In the genomic region with DNA sequence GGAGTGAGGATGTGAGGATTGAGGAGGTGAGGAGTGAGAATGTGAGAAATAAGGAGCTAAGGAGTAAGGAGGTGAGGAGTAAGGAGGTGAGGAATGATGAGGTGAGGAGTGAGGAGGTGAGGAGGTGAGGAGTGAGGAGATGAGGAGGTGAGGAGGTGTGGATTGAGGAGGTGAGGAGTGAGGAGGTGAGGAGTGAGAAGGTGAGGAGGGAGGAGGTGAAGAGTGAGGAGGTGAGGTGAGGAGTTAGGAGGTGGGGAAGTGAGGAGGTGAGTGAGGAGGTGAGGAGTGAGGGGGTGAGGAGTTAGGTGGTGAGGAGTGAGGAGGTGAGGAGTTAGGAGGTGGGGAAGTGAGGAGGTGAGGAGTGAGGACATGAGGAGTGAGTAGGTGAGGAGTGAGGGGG, we compare ENCODE assay signal across 1 cellular context.
TF ChIP-seq lines count a peak whose summit lies in the region.

No MANE protein-coding gene starts in this region.

TF ChIP-seq in HEK293, 187 proteins besides CTCF, POLR2A, EP300 and RAD21 (continued from another document):
- TF ChIP-seq ZNF768 (tag by site-specific recombination; IDR thresholded peaks at IDR 0.05), result no peak
- TF ChIP-seq ZNF404 (tag by site-specific recombination; IDR thresholded peaks at IDR 0.05), result no peak
- no peak for TF ChIP-seq ZNF433 (tag by site-specific recombination; IDR thresholded peaks at IDR 0.05; ENCODE audit: low read depth)
- no peak for TF ChIP-seq ZNF175 (tag by site-specific recombination; IDR thresholded peaks at IDR 0.05)
- no peak for TF ChIP-seq ZNF292 (tag by site-specific recombination; IDR thresholded peaks at IDR 0.05; ENCODE audit: borderline replicate concordance, low read depth)
- TF ChIP-seq, protein P1, sequence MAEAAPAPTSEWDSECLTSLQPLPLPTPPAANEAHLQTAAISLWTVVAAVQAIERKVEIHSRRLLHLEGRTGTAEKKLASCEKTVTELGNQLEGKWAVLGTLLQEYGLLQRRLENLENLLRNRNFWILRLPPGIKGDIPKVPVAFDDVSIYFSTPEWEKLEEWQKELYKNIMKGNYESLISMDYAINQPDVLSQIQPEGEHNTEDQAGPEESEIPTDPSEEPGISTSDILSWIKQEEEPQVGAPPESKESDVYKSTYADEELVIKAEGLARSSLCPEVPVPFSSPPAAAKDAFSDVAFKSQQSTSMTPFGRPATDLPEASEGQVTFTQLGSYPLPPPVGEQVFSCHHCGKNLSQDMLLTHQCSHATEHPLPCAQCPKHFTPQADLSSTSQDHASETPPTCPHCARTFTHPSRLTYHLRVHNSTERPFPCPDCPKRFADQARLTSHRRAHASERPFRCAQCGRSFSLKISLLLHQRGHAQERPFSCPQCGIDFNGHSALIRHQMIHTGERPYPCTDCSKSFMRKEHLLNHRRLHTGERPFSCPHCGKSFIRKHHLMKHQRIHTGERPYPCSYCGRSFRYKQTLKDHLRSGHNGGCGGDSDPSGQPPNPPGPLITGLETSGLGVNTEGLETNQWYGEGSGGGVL (tag by site-specific recombination; IDR thresholded peaks at IDR 0.05), result no peak
- no peak for TF ChIP-seq RBAK (tag by site-specific recombination; IDR thresholded peaks at IDR 0.05)
- TF ChIP-seq ZNF202 (tag by site-specific recombination; IDR thresholded peaks at IDR 0.05; ENCODE audit: borderline replicate concordance), result no peak
